ENCODE assay signal across 16 cellular contexts in genomic region chr18:44708451-44709083, GRCh38. TPM values are rescaled to one million over a fixed set of nuclear protein-coding genes. Genes with fewer than 3 reads are reported as not detected.
DNase-seq lines count a peak whose midpoint lies in the region; ATAC-seq and TF ChIP-seq lines count a peak whose summit lies in the region.
"Had no signal": no experiment of that assay in that cellular context is flagged by ENCODE, and none has a peak within 500 bp of the region (broad histone marks: within the 10 kb centered on the region; RNA-seq: fewer than 3 reads in every experiment).

No MANE protein-coding gene starts in this region.

- H3K18ac ChIP-seq in trophoblast cell (ENCODE audit: low read length), result no peak overlapping the region

- no peak overlapping the region for H3K14ac ChIP-seq in trophoblast cell (ENCODE audit: low read length)

- no peak overlapping the region for H3K4me3 Mint-ChIP-seq in chondrocyte (ENCODE audit: unreplicated experiment)
- H3K4me3 Mint-ChIP-seq in activated CD8-positive, alpha-beta T cell treated with anti-CD3 and anti-CD28 coated beads for 36 hours, result no peak overlapping the region

- intact Hi-C loops in activated CD8-positive, alpha-beta T cell treated with anti-CD3 and anti-CD28 coated beads for 36 hours (cut with micrococcal nuclease), result no loop called here

- no peak overlapping the region for H2BK5ac ChIP-seq in trophoblast cell (ENCODE audit: low read depth, low read length, poor library complexity)

- H3K27ac ChIP-seq in smooth muscle cell (ENCODE audit: low read depth), result no peak overlapping the region
- no peak overlapping the region for H3K27ac ChIP-seq in trophoblast cell (ENCODE audit: low read depth, low read length)
- H3K27ac ChIP-seq: cardiac muscle cell had no signal

- H4K20me1 ChIP-seq in smooth muscle cell (ENCODE audit: low read depth), result peaks cover 19% of the 10 kb centered on the region

- H3K4me3 ChIP-seq in smooth muscle cell (no peak overlapping the region), trophoblast cell (ENCODE audit: low read depth, low read length) (no peak overlapping the region)
- H3K4me3 ChIP-seq: cardiac muscle cell, GM12878, HAP-1 had no signal

- no peak overlapping the region for H2BK120ac ChIP-seq in trophoblast cell (ENCODE audit: insufficient read depth, low read length, poor library complexity)

- H2AFZ ChIP-seq in smooth muscle cell (ENCODE audit: low read depth) (no peak overlapping the region), trophoblast cell (ENCODE audit: insufficient read depth, low read length, poor library complexity) (no peak overlapping the region)

- POLR2A ChIA-PET in activated CD8-positive, alpha-beta T cell treated with anti-CD3 and anti-CD28 coated beads for 36 hours (lab: Charles Lee), result interaction anchor here (1.2 kb wide), 1 partner anchor 16 kb away, joined by 3 read pairs; no protein-coding TSS in a partner anchor

- H3K4me1 ChIP-seq in smooth muscle cell (ENCODE audit: low read depth), result peaks cover 20% of the 10 kb centered on the region
- H3K4me1 ChIP-seq in trophoblast cell (ENCODE audit: control insufficient read depth in 1 of 2, insufficient read depth in 2 of 2, low read length in 2 of 2), result peaks cover 5 to 8% of the 10 kb centered on the region in 2 experiments
- H3K4me1 ChIP-seq: HAP-1 had no signal

- H2BK12ac ChIP-seq in trophoblast cell (ENCODE audit: low read length), result no peak overlapping the region

- no peak overlapping the region for H4K12ac ChIP-seq in trophoblast cell (ENCODE audit: low read depth, low read length)

- H3F3A ChIP-seq in smooth muscle cell (ENCODE audit: low read depth), result peaks cover 5% of the 10 kb centered on the region

- H3K36me3 ChIP-seq in smooth muscle cell (ENCODE audit: low read depth) (peaks cover 4% of the 10 kb centered on the region), trophoblast cell (ENCODE audit: control insufficient read depth in 1 of 2, insufficient read depth in 2 of 2, low read length in 2 of 2) (peaks cover 2 to 5% of the 10 kb centered on the region in 2 experiments)
- H3K36me3 ChIP-seq: cardiac muscle cell, HAP-1 had no signal

- peaks cover 4% of the 10 kb centered on the region for H3K79me1 ChIP-seq in trophoblast cell (ENCODE audit: low read length)

- TF ChIP-seq CTCF in chondrocyte (IDR thresholded peaks at IDR 0.05), result no peak
- no peak for TF ChIP-seq CTCF in smooth muscle cell (IDR thresholded peaks at IDR 0.05; ENCODE audit: borderline replicate concordance, insufficient read depth, poor library complexity, severe bottlenecking)
- no peak for TF ChIP-seq CTCF in activated CD8-positive, alpha-beta T cell treated with anti-CD3 and anti-CD28 coated beads for 36 hours (IDR thresholded peaks at IDR 0.05)

- DNase-seq in EH (ENCODE audit: low read depth) (peak; percentile 26), chondrocyte (ENCODE audit: low spot score) (no peak), left lobe of liver (ENCODE audit: low spot score) (no peak), smooth muscle cell (lab: John Stamatoyannopoulos, UW; ENCODE audit: unreplicated experiment) (no peak), ACHN (no peak), trophoblast cell (no peak), NCI-H1436 (lab: John Stamatoyannopoulos, UW) (no peak)
- DNase-seq in activated CD8-positive, alpha-beta T cell treated with anti-CD3 and anti-CD28 coated beads for 36 hours, result no peak
- DNase-seq: activated CD4-positive, alpha-beta T cell treated with anti-CD3 and anti-CD28 coated beads for 4 hours; foreskin melanocyte; left colon; occipital lobe had no signal

- H3K27me3 Mint-ChIP-seq in chondrocyte (ENCODE audit: low read depth), result no peaks in the 10 kb centered on the region
- H3K27me3 Mint-ChIP-seq in activated CD8-positive, alpha-beta T cell treated with anti-CD3 and anti-CD28 coated beads for 36 hours, result peaks cover 2% of the 10 kb centered on the region

- H3K9me3 ChIP-seq in smooth muscle cell (replicated peaks; ENCODE audit: low read depth) (no peaks in the 10 kb centered on the region), trophoblast cell (ENCODE audit: insufficient read depth, low read depth, low read length) (no peaks in the 10 kb centered on the region)
- H3K9me3 ChIP-seq: HAP-1 had no signal

- in situ Hi-C loops in ACHN (cut with HindIII; ENCODE audit: low pct_ligation_motif_present, low pct_unique_long_range_greater_than_20kb, low sequenced_read_pairs), result no loop called here

- CTCF ChIA-PET in activated CD8-positive, alpha-beta T cell treated with anti-CD3 and anti-CD28 coated beads for 36 hours (lab: Charles Lee), result interaction anchor here (0.8 kb wide), 1 partner anchor 129 kb away, joined by 3 read pairs; no protein-coding TSS in a partner anchor

- ATAC-seq in left lobe of liver, result peak; percentile 62
- no peak for ATAC-seq in activated CD8-positive, alpha-beta T cell treated with anti-CD3 and anti-CD28 coated beads for 36 hours
- ATAC-seq: left colon had no signal

- no peaks in the 10 kb centered on the region for H3K9me3 Mint-ChIP-seq in chondrocyte (ENCODE audit: low read depth)
- H3K9me3 Mint-ChIP-seq in activated CD8-positive, alpha-beta T cell treated with anti-CD3 and anti-CD28 coated beads for 36 hours, result no peaks in the 10 kb centered on the region
- H3K9me3 Mint-ChIP-seq: activated T-helper 2 cell treated with anti-CD3 and anti-CD28 coated beads, Interferon-gamma antibody, Interleukin-2, Interleukin-4, amounts not matched to agents 10 μg/mL and 5 μg/mL and 100 μg/mL, durations not matched to agents 14 hours and 24 hours and 36 hours had no signal

- no peak overlapping the region for H4K91ac ChIP-seq in trophoblast cell (ENCODE audit: low read depth, low read length)

- H3K4me2 ChIP-seq in smooth muscle cell (peak overlapping the region; percentile 73), trophoblast cell (ENCODE audit: low read length) (no peak overlapping the region)

- no peak overlapping the region for H4K8ac ChIP-seq in trophoblast cell (ENCODE audit: low read depth, low read length)

- peaks cover 31% of the 10 kb centered on the region for H3K79me2 ChIP-seq in smooth muscle cell (ENCODE audit: low read depth)
- H3K79me2 ChIP-seq in trophoblast cell (ENCODE audit: control insufficient read depth, insufficient read depth, low read length, poor library complexity), result no peaks in the 10 kb centered on the region

- peaks cover 25% of the 10 kb centered on the region for H3K4me1 Mint-ChIP-seq in chondrocyte (ENCODE audit: low read depth)
- peaks cover 10% of the 10 kb centered on the region for H3K4me1 Mint-ChIP-seq in activated CD8-positive, alpha-beta T cell treated with anti-CD3 and anti-CD28 coated beads for 36 hours (ENCODE audit: low read depth)

- 69% methylated on average over 9 of the region's 9 CpGs for WGBS in smooth muscle cell (ENCODE audit: low lambda C conversion rate)
- no CpG with 5 or more reads among the region's 9 CpGs for WGBS in trophoblast cell (ENCODE audit: extremely low coverage, insufficient coverage, insufficient read length)

- H2AK5ac ChIP-seq in trophoblast cell (ENCODE audit: low read length), result no peak overlapping the region

- H3K36me3 Mint-ChIP-seq in chondrocyte (ENCODE audit: low read depth), result peaks cover 6% of the 10 kb centered on the region
- peaks cover 2% of the 10 kb centered on the region for H3K36me3 Mint-ChIP-seq in activated CD8-positive, alpha-beta T cell treated with anti-CD3 and anti-CD28 coated beads for 36 hours (ENCODE audit: low read depth)

- H3K9ac ChIP-seq in smooth muscle cell (ENCODE audit: low read depth), result no peak overlapping the region
- H3K9ac ChIP-seq in trophoblast cell (ENCODE audit: low read length), result no peak overlapping the region

- H3K23ac ChIP-seq in trophoblast cell (ENCODE audit: low read length), result no peak overlapping the region

- peak overlapping the region; percentile 27 for H3K27ac Mint-ChIP-seq in chondrocyte (ENCODE audit: unreplicated experiment)
- H3K27ac Mint-ChIP-seq in activated CD8-positive, alpha-beta T cell treated with anti-CD3 and anti-CD28 coated beads for 36 hours, result no peak overlapping the region
- H3K27ac Mint-ChIP-seq: activated T-helper 2 cell treated with anti-CD3 and anti-CD28 coated beads, Interferon-gamma antibody, Interleukin-2, Interleukin-4, amounts not matched to agents 10 μg/mL and 5 μg/mL and 100 μg/mL, durations not matched to agents 14 hours and 24 hours and 36 hours had no signal

- no peaks in the 10 kb centered on the region for H3K27me3 ChIP-seq in smooth muscle cell (ENCODE audit: low read depth)
- H3K27me3 ChIP-seq in trophoblast cell (ENCODE audit: insufficient read depth, low read length), result no peaks in the 10 kb centered on the region
- H3K27me3 ChIP-seq: cardiac muscle cell had no signal

- no peak overlapping the region for H3K4ac ChIP-seq in trophoblast cell (ENCODE audit: low read depth, low read length)

RNA-seq across cellular contexts. Expression of gene SETBP1, which starts 27.9 kb away (rescaled TPM):
- 28.8 to 44.5 TPM (median 29.3 TPM) in 3 replicates for total RNA-seq in chondrocyte
- 17.3 TPM for total RNA-seq in left lobe of liver
- 17.7 and 19.2 TPM in 2 replicates for total RNA-seq in smooth muscle cell
- 4.7 and 6.1 TPM in 2 replicates for polyA plus RNA-seq in smooth muscle cell
- 10 to 100 TPM; 10.2 to 10.4 TPM for total RNA-seq in activated CD8-positive, alpha-beta T cell treated with anti-CD3 and anti-CD28 coated beads for 36 hours
- polyA plus RNA-seq in trophoblast cell (2013), result 6.5 and 7.2 TPM in 2 replicates
